Comparison of ENCODE assay signal across 8 cellular contexts in genomic region chr17:63772801-63773271, GRCh38. TPM values are rescaled to one million over a fixed set of nuclear protein-coding genes. Genes with fewer than 3 reads are reported as not detected.
DNase-seq lines count a peak whose midpoint lies in the region; ATAC-seq, FAIRE-seq and TF ChIP-seq lines count a peak whose summit lies in the region.

No MANE protein-coding gene starts in this region.

- peak overlapping the region; percentile 96 to 97 for H3K27ac ChIP-seq in lung (ENCODE audit: low read depth in 1 of 2, low read length in 1 of 2)
- H3K27ac ChIP-seq in uterus = peak overlapping the region; percentile 94 to 99

- ATAC-seq in lung (ENCODE audit: insufficient read depth, low FRiP score) (no peak), GM21717 (IDR thresholded peaks at IDR 0.05; ENCODE audit: unreplicated experiment) (no peak)

- DNase-seq in GM03348 (ENCODE audit: low spot score) = peak; percentile 23
- peak; percentile 24 for DNase-seq in NCI-H146 (lab: John Stamatoyannopoulos, UW)
- DNase-seq in bronchial epithelial cell (ENCODE audit: low read depth) = peak; percentile 53
- no peak for DNase-seq in lung (ENCODE audit: low spot score)
- DNase-seq in uterus = no peak
- no peak for DNase-seq in DMS153 (lab: John Stamatoyannopoulos, UW)
- DNase-seq in NCI-H345 (lab: John Stamatoyannopoulos, UW) = no peak

- no peak for FAIRE-seq in bronchial epithelial cell (lab: Jason Lieb, UNC)

- no peaks in the 10 kb centered on the region for H3K9me3 ChIP-seq in lung (ENCODE audit: control insufficient read depth in 2 of 2, insufficient read depth in 1 of 2, low read length in 1 of 2)
- H3K9me3 ChIP-seq in uterus = no peaks in the 10 kb centered on the region

- WGBS in lung, 2 donors = 4 to 5% methylated on average over 7 of the region's 7 CpGs

- no peak for TF ChIP-seq POLR2A in uterus (IDR thresholded peaks at IDR 0.05)

- TF ChIP-seq CTCF in bronchial epithelial cell (IDR thresholded peaks at IDR 0.05; ENCODE audit: insufficient read depth, low read length, severe bottlenecking) (no peak), lung (IDR thresholded peaks at IDR 0.05; ENCODE audit: control extremely low read depth, extremely low read depth) (no peak), uterus (IDR thresholded peaks at IDR 0.05) (no peak)

- H3K27me3 ChIP-seq in bronchial epithelial cell (ENCODE audit: control insufficient read depth, insufficient read depth, low read length) = no peaks in the 10 kb centered on the region
- H3K27me3 ChIP-seq in lung (ENCODE audit: control insufficient read depth, insufficient read depth) = no peaks in the 10 kb centered on the region
- H3K27me3 ChIP-seq in uterus = no peaks in the 10 kb centered on the region

- intact Hi-C loops in uterus (cut with DNase I; ENCODE audit: low total_unique reads) = no loop called here

- H3K4me1 ChIP-seq in lung (ENCODE audit: control insufficient read depth in 2 of 2, insufficient read depth in 2 of 2, low read length in 2 of 2) (peaks cover 3 to 12% of the 10 kb centered on the region in 2 donors), uterus (peaks cover 4 to 8% of the 10 kb centered on the region in 2 donors)

- H3K4me3 ChIP-seq in bronchial epithelial cell (ENCODE audit: low read depth, low read length) (peak overlapping the region; percentile 86), lung (peak overlapping the region; percentile 72), uterus (peak overlapping the region; percentile 69 to 94)

- H3K36me3 ChIP-seq in bronchial epithelial cell (ENCODE audit: control insufficient read depth, insufficient read depth, low read length) (peaks cover 2% of the 10 kb centered on the region), lung (ENCODE audit: control insufficient read depth in 2 of 2, insufficient read depth in 2 of 2, low read length in 2 of 2) (peaks cover 0 to 8% of the 10 kb centered on the region in 2 donors), uterus (no peaks in the 10 kb centered on the region)

RNA-seq across cellular contexts. Expression of gene CCDC47, which starts 0.6 kb away (rescaled TPM):
- total RNA-seq in bronchial epithelial cell (112 and 118 TPM in 2 replicates), lung (10 to 100 TPM; 86.5 to 89.9 TPM), uterus (10 to 100 TPM; 15.1 to 91.5 (median 49.3) TPM)
- 10 to 100 TPM; 29.5 to 78.9 TPM for polyA plus RNA-seq in lung

RNA-seq across cellular contexts. Expression of gene DDX42, which starts 1.1 kb away (rescaled TPM):
- total RNA-seq in bronchial epithelial cell (65.0 and 70.5 TPM in 2 replicates), lung (100 to 1,000 TPM in 1 of 2 donors, 10 to 100 TPM in 1; 91.8 to 153 TPM), uterus (100 to 1,000 TPM in 3 of 4 donors, 10 to 100 TPM in 1; 89.9 to 180 (median 150) TPM)
- 10 to 100 TPM; 47.8 to 59.9 TPM for polyA plus RNA-seq in lung

RNA-seq across cellular contexts. Expression of gene STRADA, which starts 31.2 kb away (rescaled TPM):
- total RNA-seq in bronchial epithelial cell = 10.5 and 14.1 TPM in 2 replicates
- 10 to 100 TPM; 33.7 to 48.8 TPM for total RNA-seq in lung
- polyA plus RNA-seq in lung = 10 to 100 TPM; 20.7 to 23.1 TPM
- total RNA-seq in uterus = 10 to 100 TPM; 14.1 to 60.9 (median 27.9) TPM

RNA-seq across cellular contexts. Expression of gene PSMC5, which starts 54.4 kb away (rescaled TPM):
- total RNA-seq in bronchial epithelial cell (50.5 and 64.0 TPM in 2 replicates), lung (100 to 1,000 TPM in 1 of 2 donors, 10 to 100 TPM in 1; 46.1 to 124 TPM), uterus (100 to 1,000 TPM in 1 of 4 donors, 10 to 100 TPM in 3; 12.6 to 103 (median 40.2) TPM)
- 100 to 1,000 TPM; 154 to 177 TPM for polyA plus RNA-seq in lung

RNA-seq across cellular contexts. Expression of gene FTSJ3, which starts 54.6 kb away (rescaled TPM):
- total RNA-seq in bronchial epithelial cell = 43.4 and 53.1 TPM in 2 replicates
- 10 to 100 TPM; 29.2 to 39.8 TPM for total RNA-seq in lung
- 10 to 100 TPM; 15.4 to 30.0 TPM for polyA plus RNA-seq in lung
- total RNA-seq in uterus = 10 to 100 TPM; 29.7 to 64.7 (median 53.3) TPM

Comparison
In these comparisons a context has a peak if more than half of its experiments do, and no peak if none do; other contexts are left out.
1. DNase-seq: peak in GM03348 (single experiment), NCI-H146 (single experiment) and bronchial epithelial cell (single experiment); none in lung (single experiment), uterus (0 of 2), DMS153 (single experiment) and NCI-H345 (single experiment).
2. Peak in every context shown above with its lines, with median percentiles within 50 percentile points of each other: H3K4me3 ChIP-seq.